Comparison of ENCODE assay signal across 8 cellular contexts in the genomic region with DNA sequence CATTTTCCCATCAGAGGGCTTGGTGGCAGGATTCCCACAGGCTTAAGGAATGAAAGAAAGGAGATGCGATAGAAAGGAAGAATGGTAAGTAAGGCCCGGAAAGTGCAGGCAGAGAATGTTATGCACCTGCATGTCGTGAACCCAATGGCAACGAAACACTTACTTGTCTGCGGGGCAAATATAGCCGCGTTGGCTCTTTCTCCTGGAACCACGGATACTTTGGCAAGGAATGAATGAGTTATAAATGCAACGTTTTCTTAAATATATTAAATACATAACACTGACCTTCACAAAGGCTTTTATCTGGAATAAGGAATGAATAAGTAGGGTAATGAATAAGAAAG.
DNase-seq lines count a peak whose midpoint lies in the region; ATAC-seq, FAIRE-seq and TF ChIP-seq lines count a peak whose summit lies in the region.

No MANE protein-coding gene starts in this region.

- dilution Hi-C loops in keratinocyte (cut with MboI; ENCODE audit: extremely low pct_ligation_motif_present, low sequenced_read_pairs) = no loop called here

- H3K4me2 ChIP-seq in keratinocyte (ENCODE audit: control insufficient read depth, extremely low read depth, insufficient read depth, low read depth, low read length) = peak overlapping the region; percentile 62

- H3K4me1 Mint-ChIP-seq in activated T-helper 17 cell treated with anti-CD3 and anti-CD28 coated beads, Interleukin-2, amount 50 U/mL, for 72 hours = peaks cover 19% of the 10 kb centered on the region

- DNase-seq in NCI-H2029 (lab: John Stamatoyannopoulos, UW) (peak; percentile 21), NCI-H2029 treated with DMSO at 0.1 percent for 48 hours (lab: John Stamatoyannopoulos, UW) (no peak), keratinocyte (ENCODE audit: low read depth, low spot score) (no peak), hippocampal formation (lab: John Stamatoyannopoulos, UW) (no peak), DMS 273 treated with DMSO at 0.1 percent for 48 hours (lab: John Stamatoyannopoulos, UW) (no peak)

- TF ChIP-seq CTCF in keratinocyte (optimal IDR thresholded peaks at IDR 0.05 in 1 of 3, IDR thresholded peaks at IDR 0.05 in 1 of 3, conservative IDR thresholded peaks at IDR 0.05 in 1 of 3; ENCODE audit: extremely low read depth in 1 of 3, insufficient read depth in 2 of 3, low read length in 3 of 3) = no peak

- no peaks in the 10 kb centered on the region for H3K9me1 ChIP-seq in keratinocyte (ENCODE audit: control insufficient read depth, extremely low read depth, insufficient read depth, low read length)

- peak overlapping the region; percentile 73 for H3K4me3 Mint-ChIP-seq in activated T-helper 17 cell treated with anti-CD3 and anti-CD28 coated beads, Interleukin-2, amount 50 U/mL, for 72 hours

- no peaks in the 10 kb centered on the region for H3K36me3 Mint-ChIP-seq in activated T-helper 17 cell treated with anti-CD3 and anti-CD28 coated beads, Interleukin-2, amount 50 U/mL, for 72 hours (ENCODE audit: low read depth)

- H3K9ac ChIP-seq in keratinocyte (ENCODE audit: control insufficient read depth, extremely low read depth, insufficient read depth, low read length) (peak overlapping the region; percentile 36), subcutaneous abdominal adipose tissue (ENCODE audit: low read length in 5 of 5) (peak overlapping the region in 2 of 5 donors; percentile 10 to 16)

- H3K4me3 ChIP-seq in keratinocyte (ENCODE audit: control insufficient read depth in 2 of 3, extremely low read depth in 1 of 3, insufficient read depth in 2 of 3, low read depth in 1 of 3, low read length in 3 of 3) (peak overlapping the region in 2 of 3 experiments; percentile 22 to 56), subcutaneous abdominal adipose tissue (ENCODE audit: low read depth in 1 of 5, low read length in 5 of 5) (peak overlapping the region; percentile 57 to 74 (median 66))

- peak; percentile 2 for ATAC-seq in activated T-helper 17 cell treated with anti-CD3 and anti-CD28 coated beads, Interleukin-2, amount 50 U/mL, for 72 hours (replicated peaks)
- no peak for ATAC-seq in HG02938 (IDR thresholded peaks at IDR 0.05; ENCODE audit: unreplicated experiment)

- H3K27ac Mint-ChIP-seq in activated T-helper 17 cell treated with anti-CD3 and anti-CD28 coated beads, Interleukin-2, amount 50 U/mL, for 72 hours = no peak overlapping the region

- H3K9me3 ChIP-seq in keratinocyte (ENCODE audit: control insufficient read depth, low read depth, low read length) (no peaks in the 10 kb centered on the region), subcutaneous abdominal adipose tissue (ENCODE audit: control insufficient read depth in 5 of 5, low read length in 5 of 5) (no peaks in the 10 kb centered on the region)

- H2AFZ ChIP-seq in keratinocyte (ENCODE audit: control insufficient read depth, low read length) = peak overlapping the region; percentile 64

- no peaks in the 10 kb centered on the region for H3K27me3 ChIP-seq in keratinocyte (ENCODE audit: control insufficient read depth, extremely low read depth, insufficient read depth, low read length)
- no peaks in the 10 kb centered on the region for H3K27me3 ChIP-seq in subcutaneous abdominal adipose tissue (ENCODE audit: control insufficient read depth in 5 of 5, insufficient read depth in 4 of 5, low read length in 5 of 5)

- H4K20me1 ChIP-seq in keratinocyte (ENCODE audit: control insufficient read depth, extremely low read depth, insufficient read depth, low read length) = no peaks in the 10 kb centered on the region

- no peaks in the 10 kb centered on the region for H3K79me2 ChIP-seq in keratinocyte (ENCODE audit: control insufficient read depth, insufficient read depth, low read length)

- peaks cover 37% of the 10 kb centered on the region for H3K4me1 ChIP-seq in keratinocyte (ENCODE audit: control insufficient read depth, extremely low read depth, insufficient read depth, low read length)
- H3K4me1 ChIP-seq in subcutaneous abdominal adipose tissue (ENCODE audit: control insufficient read depth in 5 of 5, insufficient read depth in 5 of 5, low read length in 5 of 5) = peaks cover 2 to 36% (median 19%) of the 10 kb centered on the region in 5 donors

- H3K36me3 ChIP-seq in keratinocyte (ENCODE audit: control insufficient read depth in 2 of 2, extremely low read depth in 1 of 2, insufficient read depth in 2 of 2, low read length in 2 of 2) (no peaks in the 10 kb centered on the region), subcutaneous abdominal adipose tissue (ENCODE audit: control insufficient read depth in 5 of 5, insufficient read depth in 5 of 5, low read length in 5 of 5) (no peaks in the 10 kb centered on the region)

- FAIRE-seq in keratinocyte (lab: Jason Lieb, UNC) = no peak

- H3K27me3 Mint-ChIP-seq in activated T-helper 17 cell treated with anti-CD3 and anti-CD28 coated beads, Interleukin-2, amount 50 U/mL, for 72 hours = no peaks in the 10 kb centered on the region

- no peaks in the 10 kb centered on the region for H3K9me3 Mint-ChIP-seq in activated T-helper 17 cell treated with anti-CD3 and anti-CD28 coated beads, Interleukin-2, amount 50 U/mL, for 72 hours

- H3K27ac ChIP-seq in keratinocyte (ENCODE audit: control insufficient read depth, insufficient read depth, low read length) (no peak overlapping the region), subcutaneous abdominal adipose tissue (ENCODE audit: low read depth, low read length) (peak overlapping the region; percentile 30)
